In the genomic region with DNA sequence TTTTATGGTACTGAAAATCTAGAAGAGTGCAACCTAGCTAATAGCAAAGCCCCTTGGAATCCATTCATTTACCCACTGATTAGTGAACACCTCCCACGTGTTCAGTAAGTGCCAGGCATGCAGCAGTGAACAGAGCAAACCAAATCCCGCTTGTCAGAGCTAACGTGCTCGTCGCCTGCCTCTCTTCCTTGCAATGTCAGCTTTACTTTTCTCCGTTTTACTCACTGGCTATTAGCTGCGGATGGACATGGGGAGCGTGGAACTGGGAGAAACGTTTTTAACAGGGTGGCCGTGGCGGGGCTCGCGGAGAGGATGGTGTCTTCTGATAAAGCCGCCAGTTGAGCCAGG, we compare ENCODE assay signal across 1 cellular context.
TF ChIP-seq lines count a peak whose summit lies in the region.

No MANE protein-coding gene starts in this region.

TF ChIP-seq in GM23338, 12 proteins besides CTCF, POLR2A, EP300 and RAD21 (continued from another document):
- no peak for TF ChIP-seq ZNF462 (CRISPR knock-in tag; IDR thresholded peaks at IDR 0.05)
- TF ChIP-seq, protein P1, sequence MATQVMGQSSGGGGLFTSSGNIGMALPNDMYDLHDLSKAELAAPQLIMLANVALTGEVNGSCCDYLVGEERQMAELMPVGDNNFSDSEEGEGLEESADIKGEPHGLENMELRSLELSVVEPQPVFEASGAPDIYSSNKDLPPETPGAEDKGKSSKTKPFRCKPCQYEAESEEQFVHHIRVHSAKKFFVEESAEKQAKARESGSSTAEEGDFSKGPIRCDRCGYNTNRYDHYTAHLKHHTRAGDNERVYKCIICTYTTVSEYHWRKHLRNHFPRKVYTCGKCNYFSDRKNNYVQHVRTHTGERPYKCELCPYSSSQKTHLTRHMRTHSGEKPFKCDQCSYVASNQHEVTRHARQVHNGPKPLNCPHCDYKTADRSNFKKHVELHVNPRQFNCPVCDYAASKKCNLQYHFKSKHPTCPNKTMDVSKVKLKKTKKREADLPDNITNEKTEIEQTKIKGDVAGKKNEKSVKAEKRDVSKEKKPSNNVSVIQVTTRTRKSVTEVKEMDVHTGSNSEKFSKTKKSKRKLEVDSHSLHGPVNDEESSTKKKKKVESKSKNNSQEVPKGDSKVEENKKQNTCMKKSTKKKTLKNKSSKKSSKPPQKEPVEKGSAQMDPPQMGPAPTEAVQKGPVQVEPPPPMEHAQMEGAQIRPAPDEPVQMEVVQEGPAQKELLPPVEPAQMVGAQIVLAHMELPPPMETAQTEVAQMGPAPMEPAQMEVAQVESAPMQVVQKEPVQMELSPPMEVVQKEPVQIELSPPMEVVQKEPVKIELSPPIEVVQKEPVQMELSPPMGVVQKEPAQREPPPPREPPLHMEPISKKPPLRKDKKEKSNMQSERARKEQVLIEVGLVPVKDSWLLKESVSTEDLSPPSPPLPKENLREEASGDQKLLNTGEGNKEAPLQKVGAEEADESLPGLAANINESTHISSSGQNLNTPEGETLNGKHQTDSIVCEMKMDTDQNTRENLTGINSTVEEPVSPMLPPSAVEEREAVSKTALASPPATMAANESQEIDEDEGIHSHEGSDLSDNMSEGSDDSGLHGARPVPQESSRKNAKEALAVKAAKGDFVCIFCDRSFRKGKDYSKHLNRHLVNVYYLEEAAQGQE (IDR thresholded peaks at IDR 0.05; ENCODE audit: unreplicated experiment), result no peak
- TF ChIP-seq STAT1 (IDR thresholded peaks at IDR 0.05; ENCODE audit: unreplicated experiment), result no peak
- no peak for TF ChIP-seq CREB1 (CRISPR knock-in tag; IDR thresholded peaks at IDR 0.05; ENCODE audit: low read depth)
- TF ChIP-seq ZNF114 (CRISPR knock-in tag; IDR thresholded peaks at IDR 0.05), result no peak
- TF ChIP-seq ETS1 (IDR thresholded peaks at IDR 0.05), result no peak
- TF ChIP-seq EZH2 (IDR thresholded peaks at IDR 0.05; ENCODE audit: low read depth, unreplicated experiment), result no peak
